ENCODE assay signal across 18 cellular contexts in genomic region chr3:78165876-78166275, GRCh38.
DNase-seq lines count a peak whose midpoint lies in the region; ATAC-seq and TF ChIP-seq lines count a peak whose summit lies in the region.
"Had no signal": no experiment of that assay in that cellular context is flagged by ENCODE, and none has a peak within 500 bp of the region (broad histone marks: within the 10 kb centered on the region; RNA-seq: fewer than 3 reads in every experiment).

No MANE protein-coding gene starts in this region.

- no peak overlapping the region for H3K4ac ChIP-seq in IMR-90 (ENCODE audit: low read depth, low read length)

- H3K4me1 ChIP-seq in IMR-90 (ENCODE audit: control insufficient read depth, insufficient read depth, low read length): no peaks in the 10 kb centered on the region
- H3K4me1 ChIP-seq: breast epithelium, Caco-2 had no signal

- POLR2A ChIA-PET in IMR-90 (lab: Charles Lee; ENCODE audit: unreplicated experiment): no interaction called here

- no peaks in the 10 kb centered on the region for H3K27me3 Mint-ChIP-seq in neural crest cell (ENCODE audit: low read depth)
- no peaks in the 10 kb centered on the region for H3K27me3 Mint-ChIP-seq in stimulated activated naive CD8-positive, alpha-beta T cell treated with anti-CD3 and anti-CD28 coated beads, Interleukin-15, amount 100 ng/mL, for 72 hours
- H3K27me3 Mint-ChIP-seq: memory B cell; naive thymus-derived CD8-positive, alpha-beta T cell; stimulated activated naive CD8-positive, alpha-beta T cell treated with anti-CD3 and anti-CD28 coated beads, Interleukin-15, Interleukin-2, amounts not matched to agents 100 ng/mL and 50 ng/mL, for 24 hours had no signal

- H2BK120ac ChIP-seq in IMR-90 (ENCODE audit: low read depth, low read length): no peak overlapping the region

- H3K23ac ChIP-seq in IMR-90 (ENCODE audit: low read depth, low read length): no peak overlapping the region

- DNase-seq in NCI-H524 treated with DMSO at 0.1 percent for 48 hours (lab: John Stamatoyannopoulos, UW) (peak; percentile 4), NCI-H524 (lab: John Stamatoyannopoulos, UW) (no peak), IMR-90 (no peak), cardiac fibroblast (ENCODE audit: low read depth in 2 of 2) (peak in 1 of 2 donors; percentile 16), neural crest cell (ENCODE audit: low read depth, low spot score) (no peak), substantia nigra (lab: John Stamatoyannopoulos, UW) (no peak)
- no peak for DNase-seq in stimulated activated effector memory CD8-positive, alpha-beta T cell treated with anti-CD3 and anti-CD28 coated beads, Interleukin-12 subunit alpha, Interleukin-12 subunit beta, amount 100 ng/mL, for 72 hours (ENCODE audit: low spot score in 2 of 2)
- DNase-seq in stimulated activated naive CD8-positive, alpha-beta T cell treated with anti-CD3 and anti-CD28 coated beads, Interleukin-15, amount 100 ng/mL, for 72 hours: no peak
- DNase-seq: activated CD4-positive, alpha-beta T cell treated with anti-CD3 and anti-CD28 coated beads, Interleukin-2, amount 50 U/mL, for 1 hour; activated naive CD4-positive, alpha-beta T cell treated with anti-CD3 and anti-CD28 coated beads, Interleukin-2, amount 50 U/mL, for 16 hours; Caco-2; GDM1; naive thymus-derived CD8-positive, alpha-beta T cell; NCI-H1417 treated with DMSO at 0.1 percent for 48 hours; SW 1271 had no signal

- 0 out of 2 replicates have a peak, but pooled peaks have one; percentile 19 for TF ChIP-seq CTCF in IMR-90 (conservative IDR thresholded peaks at IDR 0.05; ENCODE audit: low read depth, low read length)
- peak; percentile 29 for TF ChIP-seq CTCF in cardiac fibroblast (IDR thresholded peaks at IDR 0.05; ENCODE audit: low read depth, low read length)
- TF ChIP-seq CTCF in neural crest cell (conservative IDR thresholded peaks at IDR 0.05): peak; percentile 33

- no peak overlapping the region for H3K9ac ChIP-seq in IMR-90 (ENCODE audit: low read depth, low read length)

- dilution Hi-C loops in IMR-90 (cut with HindIII; ENCODE audit: low sequenced_read_pairs, unreplicated experiment): no loop called here

- no peak overlapping the region for H3K4me2 ChIP-seq in IMR-90 (ENCODE audit: low read depth, low read length)

- H3K4me3 ChIP-seq in IMR-90 (ENCODE audit: insufficient read depth, low read depth, low read length) (no peak overlapping the region), cardiac fibroblast (replicated peaks in 1 of 2; ENCODE audit: low read depth in 2 of 2, low read length in 2 of 2) (no peak overlapping the region)
- H3K4me3 ChIP-seq: breast epithelium had no signal

- H3K9me3 ChIP-seq in IMR-90 (ENCODE audit: control insufficient read depth, insufficient read depth, low read length): no peaks in the 10 kb centered on the region
- H3K9me3 ChIP-seq: breast epithelium, Caco-2 had no signal

- H3K18ac ChIP-seq in IMR-90 (ENCODE audit: low read depth, low read length): no peak overlapping the region

- BruUV-seq in IMR-90 (replicated peaks; lab: Mats Ljungman, UMichigan): no TSS peak

- H2AK5ac ChIP-seq in IMR-90 (ENCODE audit: low read depth, low read length): no peak overlapping the region

- no peaks in the 10 kb centered on the region for H3K36me3 ChIP-seq in IMR-90 (ENCODE audit: control insufficient read depth, insufficient read depth, low read length)
- H3K36me3 ChIP-seq: breast epithelium had no signal

- peaks cover 17% of the 10 kb centered on the region for H3K4me1 Mint-ChIP-seq in neural crest cell
- no peaks in the 10 kb centered on the region for H3K4me1 Mint-ChIP-seq in stimulated activated effector memory CD8-positive, alpha-beta T cell treated with anti-CD3 and anti-CD28 coated beads, Interleukin-12 subunit alpha, Interleukin-12 subunit beta, amount 100 ng/mL, for 72 hours
- H3K4me1 Mint-ChIP-seq in stimulated activated naive CD8-positive, alpha-beta T cell treated with anti-CD3 and anti-CD28 coated beads, Interleukin-15, amount 100 ng/mL, for 72 hours: no peaks in the 10 kb centered on the region
- H3K4me1 Mint-ChIP-seq: memory B cell; naive thymus-derived CD8-positive, alpha-beta T cell had no signal

- CTCF ChIA-PET in IMR-90 (lab: Yijun Ruan, JAX): interaction anchor here (0.7 kb wide), 2 partner anchors 382 to 480 kb away, joined by 3 read pairs; no protein-coding TSS in a partner anchor

- H4K91ac ChIP-seq in IMR-90 (ENCODE audit: insufficient read depth, low read depth, low read length): no peak overlapping the region

- H2AK9ac ChIP-seq in IMR-90 (replicated peaks; ENCODE audit: low read depth, low read length, poor library complexity): no peak overlapping the region

- no peak for TF ChIP-seq POLR2A in IMR-90 (IDR thresholded peaks at IDR 0.05; ENCODE audit: low read depth, low read length)

- no peak overlapping the region for H2AFZ ChIP-seq in IMR-90 (replicated peaks; ENCODE audit: low read length, poor library complexity)

- H2BK5ac ChIP-seq in IMR-90 (ENCODE audit: low read depth, low read length, poor library complexity, severe bottlenecking): no peak overlapping the region

- no peak overlapping the region for H2BK20ac ChIP-seq in IMR-90 (ENCODE audit: low read depth, low read length)

- H4K20me1 ChIP-seq in IMR-90 (ENCODE audit: insufficient read depth, low read length): no peaks in the 10 kb centered on the region

- no peaks in the 10 kb centered on the region for H3K79me1 ChIP-seq in IMR-90 (ENCODE audit: low read depth in 1 of 2, low read length in 2 of 2)

- H3K9me3 Mint-ChIP-seq in neural crest cell: no peaks in the 10 kb centered on the region
- H3K9me3 Mint-ChIP-seq in stimulated activated effector memory CD8-positive, alpha-beta T cell treated with anti-CD3 and anti-CD28 coated beads, Interleukin-12 subunit alpha, Interleukin-12 subunit beta, amount 100 ng/mL, for 72 hours: peaks cover 14% of the 10 kb centered on the region
- H3K9me3 Mint-ChIP-seq in stimulated activated naive CD8-positive, alpha-beta T cell treated with anti-CD3 and anti-CD28 coated beads, Interleukin-15, amount 100 ng/mL, for 72 hours: peaks cover 0 to 10% of the 10 kb centered on the region in 2 donors
- H3K9me3 Mint-ChIP-seq: memory B cell had no signal

- H2BK15ac ChIP-seq in IMR-90 (ENCODE audit: low read depth, low read length): no peak overlapping the region

- H4K5ac ChIP-seq in IMR-90 (ENCODE audit: low read depth, low read length): no peak overlapping the region

- H3K14ac ChIP-seq in IMR-90 (replicated peaks; ENCODE audit: low read depth, low read length): no peak overlapping the region

- no peak overlapping the region for H3K27ac Mint-ChIP-seq in neural crest cell (ENCODE audit: unreplicated experiment)
- no peak overlapping the region for H3K27ac Mint-ChIP-seq in stimulated activated effector memory CD8-positive, alpha-beta T cell treated with anti-CD3 and anti-CD28 coated beads, Interleukin-12 subunit alpha, Interleukin-12 subunit beta, amount 100 ng/mL, for 72 hours
- no peak overlapping the region for H3K27ac Mint-ChIP-seq in stimulated activated naive CD8-positive, alpha-beta T cell treated with anti-CD3 and anti-CD28 coated beads, Interleukin-15, amount 100 ng/mL, for 72 hours
- H3K27ac Mint-ChIP-seq: memory B cell; naive thymus-derived CD8-positive, alpha-beta T cell; stimulated activated naive CD8-positive, alpha-beta T cell treated with anti-CD3 and anti-CD28 coated beads, Interleukin-15, Interleukin-2, amounts not matched to agents 100 ng/mL and 50 ng/mL, for 24 hours had no signal

- in situ Hi-C loops in IMR-90 (cut with MboI; ENCODE audit: low sequenced_read_pairs): no loop called here

- intact Hi-C loops in IMR-90 (cut with micrococcal nuclease): no loop called here

- no peak for TF ChIP-seq RAD21 in IMR-90 (IDR thresholded peaks at IDR 0.05; ENCODE audit: low read length)

- no peak overlapping the region for H3K4me3 Mint-ChIP-seq in neural crest cell
- H3K4me3 Mint-ChIP-seq in stimulated activated effector memory CD8-positive, alpha-beta T cell treated with anti-CD3 and anti-CD28 coated beads, Interleukin-12 subunit alpha, Interleukin-12 subunit beta, amount 100 ng/mL, for 72 hours: no peak overlapping the region
- no peak overlapping the region for H3K4me3 Mint-ChIP-seq in stimulated activated naive CD8-positive, alpha-beta T cell treated with anti-CD3 and anti-CD28 coated beads, Interleukin-15, amount 100 ng/mL, for 72 hours
- H3K4me3 Mint-ChIP-seq: memory B cell; naive thymus-derived CD8-positive, alpha-beta T cell; stimulated activated naive CD8-positive, alpha-beta T cell treated with anti-CD3 and anti-CD28 coated beads, Interleukin-15, Interleukin-2, amounts not matched to agents 100 ng/mL and 50 ng/mL, for 24 hours had no signal

- no peaks in the 10 kb centered on the region for H3K27me3 ChIP-seq in IMR-90 (ENCODE audit: control insufficient read depth, insufficient read depth, low read length)
- H3K27me3 ChIP-seq: breast epithelium had no signal

- no peak overlapping the region for H3K27ac ChIP-seq in IMR-90 (ENCODE audit: insufficient read depth, low read length)
- H3K27ac ChIP-seq in substantia nigra (ENCODE audit: low read depth, low read length, poor library complexity, severe bottlenecking): no peak overlapping the region
- H3K27ac ChIP-seq: breast epithelium had no signal

- H3K9me1 ChIP-seq in IMR-90 (ENCODE audit: insufficient read depth, low read length): no peaks in the 10 kb centered on the region

- no peak for ATAC-seq in IMR-90 (ENCODE audit: low read depth)
- ATAC-seq in stimulated activated effector memory CD8-positive, alpha-beta T cell treated with anti-CD3 and anti-CD28 coated beads, Interleukin-12 subunit alpha, Interleukin-12 subunit beta, amount 100 ng/mL, for 72 hours: no peak
- no peak for ATAC-seq in stimulated activated naive CD8-positive, alpha-beta T cell treated with anti-CD3 and anti-CD28 coated beads, Interleukin-15, amount 100 ng/mL, for 72 hours
- ATAC-seq: naive thymus-derived CD8-positive, alpha-beta T cell had no signal

- no peak overlapping the region for H3K56ac ChIP-seq in IMR-90 (ENCODE audit: extremely low read depth, insufficient read depth, low read length)

- H3K36me3 Mint-ChIP-seq in neural crest cell (ENCODE audit: low read depth): no peaks in the 10 kb centered on the region
- H3K36me3 Mint-ChIP-seq in stimulated activated effector memory CD8-positive, alpha-beta T cell treated with anti-CD3 and anti-CD28 coated beads, Interleukin-12 subunit alpha, Interleukin-12 subunit beta, amount 100 ng/mL, for 72 hours: no peaks in the 10 kb centered on the region
- H3K36me3 Mint-ChIP-seq: memory B cell; naive thymus-derived CD8-positive, alpha-beta T cell had no signal

- H4K8ac ChIP-seq in IMR-90 (ENCODE audit: low read depth in 2 of 2, low read length in 2 of 2): no peak overlapping the region

TF ChIP-seq in IMR-90, 13 proteins besides CTCF, POLR2A, EP300 and RAD21 (continues in another document):
- TF ChIP-seq USF2 (IDR thresholded peaks at IDR 0.05; ENCODE audit: low read depth, low read length) (no peak), MAZ (IDR thresholded peaks at IDR 0.05; ENCODE audit: borderline replicate concordance, low read depth, low read length) (no peak)
